20 cellular contexts compared by ENCODE assay signal in the genomic region with DNA sequence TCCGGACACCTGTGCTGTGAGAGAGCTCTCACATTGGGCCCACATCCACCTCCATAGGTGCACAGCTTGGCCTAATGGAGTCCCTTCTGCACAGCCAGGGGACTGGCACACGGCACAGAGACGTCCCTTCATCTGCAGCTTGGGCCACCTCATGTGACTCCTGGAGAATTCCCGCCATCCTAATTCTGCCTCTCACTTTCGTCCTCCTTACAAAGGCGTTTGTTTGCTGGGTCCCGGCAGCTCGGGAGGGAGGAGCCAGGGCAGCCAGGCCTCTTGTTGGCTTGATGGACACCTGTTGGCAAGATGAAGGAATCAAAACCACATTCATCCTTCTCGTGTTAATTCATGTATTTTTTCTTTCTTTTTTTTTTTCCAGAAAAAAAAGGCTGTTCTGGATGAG. TPM values are rescaled to one million over a fixed set of nuclear protein-coding genes. Genes with fewer than 3 reads are reported as not detected.
DNase-seq lines count a peak whose midpoint lies in the region; ATAC-seq and TF ChIP-seq lines count a peak whose summit lies in the region.
"Had no signal": no experiment of that assay in that cellular context is flagged by ENCODE, and none has a peak within 500 bp of the region (broad histone marks: within the 10 kb centered on the region; RNA-seq: fewer than 3 reads in every experiment).

No MANE protein-coding gene starts in this region.

- no peak overlapping the region for H3K9ac ChIP-seq in endodermal cell (ENCODE audit: extremely low read depth, low read length, poor library complexity, severe bottlenecking)
- H3K9ac ChIP-seq in neural progenitor cell, result no peak overlapping the region

- peaks cover 6% of the 10 kb centered on the region for H3F3A ChIP-seq in neural progenitor cell (ENCODE audit: low read depth)

- H3K36me3 ChIP-seq in H7 (replicated peaks; ENCODE audit: control insufficient read depth, insufficient read depth, low read length), result no peaks in the 10 kb centered on the region
- peaks cover 23% of the 10 kb centered on the region for H3K36me3 ChIP-seq in endodermal cell (ENCODE audit: control insufficient read depth, insufficient read depth, low read length)
- no peaks in the 10 kb centered on the region for H3K36me3 ChIP-seq in neural progenitor cell

- H3K27me3 Mint-ChIP-seq in endodermal cell (ENCODE audit: insufficient read depth) (no peaks in the 10 kb centered on the region), neural progenitor cell (ENCODE audit: insufficient read depth, low read depth) (peaks cover 1% of the 10 kb centered on the region)
- H3K27me3 Mint-ChIP-seq in activated T-cell treated with anti-CD3 and anti-CD28 coated beads, Interleukin-2, amount 50 U/mL, for 4 hours (ENCODE audit: low read depth), result no peaks in the 10 kb centered on the region
- H3K27me3 Mint-ChIP-seq: CD4-positive, CD25-positive, alpha-beta regulatory T cell had no signal

- H3K27ac Mint-ChIP-seq in endodermal cell (no peak overlapping the region), neural progenitor cell (no peak overlapping the region)

- no peaks in the 10 kb centered on the region for H3K27me3 ChIP-seq in H7 (ENCODE audit: control insufficient read depth, insufficient read depth, low read length)
- no peaks in the 10 kb centered on the region for H3K27me3 ChIP-seq in endodermal cell (ENCODE audit: control insufficient read depth, insufficient read depth, low read length, poor library complexity, severe bottlenecking)
- no peaks in the 10 kb centered on the region for H3K27me3 ChIP-seq in neural progenitor cell

- H3K4me1 ChIP-seq in endodermal cell (ENCODE audit: control insufficient read depth, insufficient read depth, low read length) (peaks cover 3% of the 10 kb centered on the region), neural progenitor cell (peaks cover 8% of the 10 kb centered on the region)

- H3K4me2 ChIP-seq in neural progenitor cell, result no peak overlapping the region

- H3K27ac ChIP-seq in endodermal cell (ENCODE audit: low read depth, low read length) (no peak overlapping the region), neural progenitor cell (no peak overlapping the region)

- H3K4me1 Mint-ChIP-seq in endodermal cell (peaks cover 4% of the 10 kb centered on the region), neural progenitor cell (no peaks in the 10 kb centered on the region)
- no peaks in the 10 kb centered on the region for H3K4me1 Mint-ChIP-seq in activated T-cell treated with anti-CD3 and anti-CD28 coated beads, Interleukin-2, amount 50 U/mL, for 4 hours (ENCODE audit: low read depth)
- H3K4me1 Mint-ChIP-seq: CD4-positive, CD25-positive, alpha-beta regulatory T cell had no signal

- H3K36me3 Mint-ChIP-seq in endodermal cell (ENCODE audit: low read depth) (peaks cover 36% of the 10 kb centered on the region), neural progenitor cell (peaks cover 14% of the 10 kb centered on the region)
- H3K36me3 Mint-ChIP-seq in activated T-cell treated with anti-CD3 and anti-CD28 coated beads, Interleukin-2, amount 50 U/mL, for 4 hours (ENCODE audit: insufficient read depth), result peaks cover 5% of the 10 kb centered on the region

- H3K9me3 Mint-ChIP-seq in endodermal cell, result no peaks in the 10 kb centered on the region
- no peaks in the 10 kb centered on the region for H3K9me3 Mint-ChIP-seq in neural progenitor cell
- H3K9me3 Mint-ChIP-seq in activated T-cell treated with anti-CD3 and anti-CD28 coated beads, Interleukin-2, amount 50 U/mL, for 4 hours, result no peaks in the 10 kb centered on the region
- H3K9me3 Mint-ChIP-seq: CD4-positive, CD25-positive, alpha-beta regulatory T cell had no signal

- H2AFZ ChIP-seq in neural progenitor cell (replicated peaks), result no peak overlapping the region

- H3K4me3 ChIP-seq in H7 (ENCODE audit: insufficient read depth, low read depth, low read length) (no peak overlapping the region), endodermal cell (ENCODE audit: low read length) (no peak overlapping the region), neural progenitor cell (no peak overlapping the region)
- H3K4me3 ChIP-seq: K562 had no signal

- no peaks in the 10 kb centered on the region for H3K9me3 ChIP-seq in endodermal cell (ENCODE audit: control insufficient read depth, low read length)
- H3K9me3 ChIP-seq in neural progenitor cell (ENCODE audit: low read depth), result no peaks in the 10 kb centered on the region

- no peak for ATAC-seq in GM21515 (IDR thresholded peaks at IDR 0.05; ENCODE audit: unreplicated experiment)
- no peak for ATAC-seq in activated T-cell treated with anti-CD3 and anti-CD28 coated beads, Interleukin-2, amount 50 U/mL, for 4 hours
- ATAC-seq: K562, Right ventricle myocardium inferior had no signal

- H4K20me1 ChIP-seq in neural progenitor cell (ENCODE audit: low read depth), result no peaks in the 10 kb centered on the region

- 73 to 85% methylated on average over 6 to 9 of the region's 9 CpGs for WGBS in endodermal cell (ENCODE audit: insufficient coverage in 1 of 2, insufficient read length in 1 of 2), 2 experiments

- no peak for TF ChIP-seq CTCF in endodermal cell (conservative IDR thresholded peaks at IDR 0.05)
- TF ChIP-seq CTCF in neural progenitor cell (IDR thresholded peaks at IDR 0.05), result no peak

- DNase-seq in H7 (peak; percentile 93), endodermal cell (peak; percentile 80), neural progenitor cell (ENCODE audit: low spot score) (peak; percentile 60), SW 1271 (lab: John Stamatoyannopoulos, UW) (no peak)
- DNase-seq in activated T-cell treated with anti-CD3 and anti-CD28 coated beads, Interleukin-2, amount 50 U/mL, for 4 hours, result no peak
- no peak for DNase-seq in activated CD4-positive, alpha-beta T cell treated with anti-CD3 and anti-CD28 coated beads, Interleukin-2, amount 50 U/mL, for 48 hours
- DNase-seq: AML-193; CD4-positive, CD25-positive, alpha-beta regulatory T cell; DMS153; EL; HCEC 1CT; NCI-H1092 treated with DMSO at 0.1 percent for 48 hours; NCI-H146; NCI-H2029 treated with DMSO at 0.1 percent for 48 hours; NCI-H2171 treated with DMSO at 0.1 percent for 48 hours; NCI-H446 treated with DMSO at 0.1 percent for 48 hours; NK-92 treated with Interleukin-12 subunit alpha and Interleukin-12 subunit beta, amount 100 ng/mL, for 24 hours had no signal

- no peaks in the 10 kb centered on the region for H3K79me2 ChIP-seq in neural progenitor cell (ENCODE audit: low read depth)

- H3K4me3 Mint-ChIP-seq in endodermal cell (no peak overlapping the region), neural progenitor cell (no peak overlapping the region)
- no peak overlapping the region for H3K4me3 Mint-ChIP-seq in activated T-cell treated with anti-CD3 and anti-CD28 coated beads, Interleukin-2, amount 50 U/mL, for 4 hours
- H3K4me3 Mint-ChIP-seq: CD4-positive, CD25-positive, alpha-beta regulatory T cell had no signal

RNA-seq across cellular contexts. Expression of a gene that starts 30.7 kb away (rescaled TPM):
- total RNA-seq in H7 (2014; rRNA removed; shearing (Covaris generic)), result 50.2 and 53.5 TPM in 2 replicates
- total RNA-seq in endodermal cell, result 100 to 1,000 TPM; 145 to 152 TPM
- polyA plus RNA-seq in endodermal cell (2013, experiment 1 of 2), result 164 TPM
- 151 TPM for polyA plus RNA-seq in endodermal cell (2013, experiment 2 of 2)
- 13.2 and 60.0 TPM in 2 replicates for total RNA-seq in neural progenitor cell (ENCODE audit: low replicate concordance)
- 10 to 100 TPM; 13.4 to 17.3 (median 15.2) TPM for total RNA-seq in activated T-cell treated with anti-CD3 and anti-CD28 coated beads, Interleukin-2, amount 50 U/mL, for 4 hours

RNA-seq across cellular contexts. Expression of a gene that starts 42.3 kb away (rescaled TPM):
- 2.1 and 4.0 TPM in 2 replicates for total RNA-seq in H7 (2014; rRNA removed; shearing (Covaris generic))
- total RNA-seq in endodermal cell (10 to 100 TPM; 15.4 to 20.8 TPM), neural progenitor cell (ENCODE audit: low replicate concordance) (4.6 and 10.1 TPM in 2 replicates)
- 15.7 TPM for polyA plus RNA-seq in endodermal cell (2013, experiment 1 of 2)
- 13.5 TPM for polyA plus RNA-seq in endodermal cell (2013, experiment 2 of 2)
- total RNA-seq in activated T-cell treated with anti-CD3 and anti-CD28 coated beads, Interleukin-2, amount 50 U/mL, for 4 hours, result 10 to 100 TPM in 1 of 3 donors, 1 to 10 TPM in 2; 8.9 to 10.4 (median 9.0) TPM

RNA-seq across cellular contexts. Expression of a gene that starts 45.7 kb away (rescaled TPM):
- total RNA-seq in H7 (2014; rRNA removed; shearing (Covaris generic)), result 83.5 and 86.4 TPM in 2 replicates
- total RNA-seq in endodermal cell (10 to 100 TPM; 42.1 to 42.7 TPM), neural progenitor cell (ENCODE audit: low replicate concordance) (9.3 and 52.2 TPM in 2 replicates)
- polyA plus RNA-seq in endodermal cell (2013, experiment 1 of 2), result 46.3 TPM
- 42.2 TPM for polyA plus RNA-seq in endodermal cell (2013, experiment 2 of 2)
- 10 to 100 TPM; 40.7 to 55.0 (median 42.6) TPM for total RNA-seq in activated T-cell treated with anti-CD3 and anti-CD28 coated beads, Interleukin-2, amount 50 U/mL, for 4 hours

Comparison
In these comparisons a context has a peak if more than half of its experiments do, and no peak if none do; other contexts are left out.
1. DNase-seq: peak in H7 (single experiment), endodermal cell (single experiment) and neural progenitor cell (single experiment); none in SW 1271 (0 of 2), activated T-cell treated with anti-CD3 and anti-CD28 coated beads, Interleukin-2, amount 50 U/mL, for 4 hours (single experiment) and activated CD4-positive, alpha-beta T cell treated with anti-CD3 and anti-CD28 coated beads, Interleukin-2, amount 50 U/mL, for 48 hours (0 of 2).